Comparison of ENCODE assay signal across 8 cellular contexts in genomic region chr11:66546368-66546965, GRCh38. TPM values are rescaled to one million over a fixed set of nuclear protein-coding genes. Genes with fewer than 3 reads are reported as not detected.
DNase-seq lines count a peak whose midpoint lies in the region; ATAC-seq lines count a peak whose summit lies in the region.

TSS of gene ACTN3 (plus strand) at chr11:66546903. CDS start at chr11:66546938, 35 bp downstream.

- H3K36me3 ChIP-seq in skeletal muscle tissue (ENCODE audit: control insufficient read depth in 3 of 3, insufficient read depth in 3 of 3, low read length in 3 of 3): peaks cover 9 to 28% (median 10%) of the 10 kb centered on the region in 3 donors

- H3K4me1 Mint-ChIP-seq in activated T-helper 1 cell treated with anti-CD3 and anti-CD28 coated beads, Interleukin-12 subunit alpha, Interleukin-12 subunit beta, Interleukin-2, Interleukin-4 antibody, amounts not matched to agents 30 ng/mL and 10 ng/mL and 1 ng/mL, durations not matched to agents 14 hours and 24 hours and 36 hours (ENCODE audit: low read depth): peaks cover 26% of the 10 kb centered on the region

- H3K36me3 Mint-ChIP-seq in activated T-helper 1 cell treated with anti-CD3 and anti-CD28 coated beads, Interleukin-12 subunit alpha, Interleukin-12 subunit beta, Interleukin-2, Interleukin-4 antibody, amounts not matched to agents 30 ng/mL and 10 ng/mL and 1 ng/mL, durations not matched to agents 14 hours and 24 hours and 36 hours (ENCODE audit: low read depth): peaks cover 17% of the 10 kb centered on the region

- no peaks in the 10 kb centered on the region for H3K9me3 ChIP-seq in right cardiac atrium (ENCODE audit: control insufficient read depth, low read length)
- H3K9me3 ChIP-seq in skeletal muscle tissue (ENCODE audit: control insufficient read depth in 3 of 3, low read length in 3 of 3): no peaks in the 10 kb centered on the region

- peak within 1 kb of the TSS; percentile 81 to 90 (median 90) for H3K9ac ChIP-seq in skeletal muscle tissue (ENCODE audit: low read depth in 1 of 3, low read length in 3 of 3)

- H3K27me3 Mint-ChIP-seq in activated T-helper 1 cell treated with anti-CD3 and anti-CD28 coated beads, Interleukin-12 subunit alpha, Interleukin-12 subunit beta, Interleukin-2, Interleukin-4 antibody, amounts not matched to agents 30 ng/mL and 10 ng/mL and 1 ng/mL, durations not matched to agents 14 hours and 24 hours and 36 hours (ENCODE audit: insufficient read depth): peaks cover 10% of the 10 kb centered on the region

- peak within 1 kb of the TSS; percentile 53 for H3K4me3 ChIP-seq in right cardiac atrium (ENCODE audit: low read length)
- H3K4me3 ChIP-seq in skeletal muscle tissue (ENCODE audit: low read length in 3 of 3): peak within 1 kb of the TSS; percentile 78 to 82 (median 82)

- H3K4me3 Mint-ChIP-seq in activated T-helper 1 cell treated with anti-CD3 and anti-CD28 coated beads, Interleukin-12 subunit alpha, Interleukin-12 subunit beta, Interleukin-2, Interleukin-4 antibody, amounts not matched to agents 30 ng/mL and 10 ng/mL and 1 ng/mL, durations not matched to agents 14 hours and 24 hours and 36 hours: peak within 1 kb of the TSS; percentile 88

- intact Hi-C loops in activated T-helper 1 cell treated with anti-CD3 and anti-CD28 coated beads, Interleukin-12 subunit alpha, Interleukin-12 subunit beta, Interleukin-2, Interleukin-4 antibody, amounts not matched to agents 30 ng/mL and 10 ng/mL and 1 ng/mL, durations not matched to agents 14 hours and 24 hours and 36 hours (cut with micrococcal nuclease): loop anchor here (1.0 kb wide), 11 partner anchors 13 to 198 kb away; partner anchors contain the start of genes BBS1, CCDC87, CCS and CTSF
- intact Hi-C loops in right cardiac atrium (cut with DNase I): no loop called here

- H3K27me3 ChIP-seq in right cardiac atrium (ENCODE audit: control insufficient read depth, insufficient read depth) (no peaks in the 10 kb centered on the region), skeletal muscle tissue (ENCODE audit: control insufficient read depth in 3 of 3, insufficient read depth in 3 of 3, low read length in 3 of 3) (no peaks in the 10 kb centered on the region)

- 2% methylated on average over 37 of the region's 37 CpGs for WGBS in right cardiac atrium

- no peaks in the 10 kb centered on the region for H3K4me1 ChIP-seq in right cardiac atrium (ENCODE audit: control insufficient read depth, insufficient read depth, low read length)
- peaks cover 64 to 90% (median 65%) of the 10 kb centered on the region in 3 donors for H3K4me1 ChIP-seq in skeletal muscle tissue (ENCODE audit: control insufficient read depth in 3 of 3, insufficient read depth in 3 of 3, low read length in 3 of 3)

- no peaks in the 10 kb centered on the region for H3K9me3 Mint-ChIP-seq in activated T-helper 1 cell treated with anti-CD3 and anti-CD28 coated beads, Interleukin-12 subunit alpha, Interleukin-12 subunit beta, Interleukin-2, Interleukin-4 antibody, amounts not matched to agents 30 ng/mL and 10 ng/mL and 1 ng/mL, durations not matched to agents 14 hours and 24 hours and 36 hours

- peak; percentile 22 to 43 for ATAC-seq in right cardiac atrium
- ATAC-seq in GM21423 (IDR thresholded peaks at IDR 0.05; ENCODE audit: unreplicated experiment): no peak
- no peak for ATAC-seq in HG03135 (IDR thresholded peaks at IDR 0.05; ENCODE audit: unreplicated experiment)

- peak within 1 kb of the TSS; percentile 47 for H3K27ac Mint-ChIP-seq in activated T-helper 1 cell treated with anti-CD3 and anti-CD28 coated beads, Interleukin-12 subunit alpha, Interleukin-12 subunit beta, Interleukin-2, Interleukin-4 antibody, amounts not matched to agents 30 ng/mL and 10 ng/mL and 1 ng/mL, durations not matched to agents 14 hours and 24 hours and 36 hours

- peak; percentile 67 for DNase-seq in activated effector memory CD4-positive, alpha-beta T cell treated with anti-CD3 and anti-CD28 coated beads, Interleukin-2, amount 50 U/mL, for 16 hours
- DNase-seq in activated effector memory CD4-positive, alpha-beta T cell treated with Interleukin-2 at 50 U/mL for 16 hours: no peak
- no peak for DNase-seq in activated T-helper 1 cell treated with anti-CD3 and anti-CD28 coated beads, Interleukin-12 subunit alpha, Interleukin-12 subunit beta, Interleukin-2, Interleukin-4 antibody, amounts not matched to agents 30 ng/mL and 10 ng/mL and 1 ng/mL, durations not matched to agents 14 hours and 24 hours and 36 hours (ENCODE audit: low spot score)
- peak; percentile 46 to 84 (median 81) for DNase-seq in right cardiac atrium
- DNase-seq in NCI-H2227 treated with DMSO at 0.1 percent for 48 hours (lab: John Stamatoyannopoulos, UW): no peak

- peak within 1 kb of the TSS; percentile 24 for H3K27ac ChIP-seq in right cardiac atrium (ENCODE audit: low read length)
- H3K27ac ChIP-seq in skeletal muscle tissue (ENCODE audit: low read depth, low read length): peak within 1 kb of the TSS; percentile 90

RNA-seq across cellular contexts. Expression of gene ACTN3, which starts in this region (rescaled TPM):
- total RNA-seq in activated T-helper 1 cell treated with anti-CD3 and anti-CD28 coated beads, Interleukin-12 subunit alpha, Interleukin-12 subunit beta, Interleukin-2, Interleukin-4 antibody, amounts not matched to agents 30 ng/mL and 10 ng/mL and 1 ng/mL, durations not matched to agents 14 hours and 24 hours and 36 hours: 0.05 TPM in 1 of 2 replicates, not detected in the other
- under 1 TPM in 1 of 4 donors, not detected in 3; 0.09 TPM for total RNA-seq in right cardiac atrium
- polyA plus RNA-seq in right cardiac atrium: 0.05 TPM
- 156 TPM for total RNA-seq in skeletal muscle tissue

Comparison
In these comparisons a context has a peak if more than half of its experiments do, and no peak if none do; other contexts are left out.
1. RNA of gene ACTN3 (total RNA-seq): 156 TPM in skeletal muscle tissue (single experiment); 0.09 TPM in right cardiac atrium and 0.05 TPM in activated T-helper 1 cell treated with anti-CD3 and anti-CD28 coated beads, Interleukin-12 subunit alpha, Interleukin-12 subunit beta, Interleukin-2, Interleukin-4 antibody, amounts not matched to agents 30 ng/mL and 10 ng/mL and 1 ng/mL, durations not matched to agents 14 hours and 24 hours and 36 hours; every median in the first group is over 100 times any median in the second.
2. Peak in DNase-seq, ATAC-seq, H3K4me3 ChIP-seq and H3K27ac ChIP-seq in right cardiac atrium; RNA of the gene not detected or under 1 TPM.